1 cellular context compared by ENCODE assay signal in the genomic region with DNA sequence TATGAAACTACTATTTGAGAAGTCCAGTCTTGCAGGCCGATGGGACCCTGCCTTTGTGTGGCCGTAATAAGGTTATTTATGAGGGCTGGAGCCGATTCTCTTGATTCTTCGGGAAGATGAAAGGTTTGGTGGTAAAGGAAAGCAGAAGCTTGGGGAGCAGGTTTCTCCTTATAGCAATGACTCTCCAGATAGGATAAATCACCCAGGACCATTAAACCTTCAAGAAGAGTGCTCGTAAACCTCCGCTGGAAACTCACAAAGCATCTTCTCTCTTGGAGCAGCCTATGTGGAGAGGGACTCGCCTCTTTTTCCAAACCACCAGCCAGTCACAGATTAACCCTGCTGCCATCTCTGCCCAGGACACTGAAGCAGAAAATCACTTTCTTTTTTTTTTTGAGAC.
TF ChIP-seq lines count a peak whose summit lies in the region.

No MANE protein-coding gene starts in this region.

TF ChIP-seq in GM23338, 12 proteins besides CTCF, POLR2A, EP300 and RAD21 (continued from another document):
- TF ChIP-seq, protein P1, sequence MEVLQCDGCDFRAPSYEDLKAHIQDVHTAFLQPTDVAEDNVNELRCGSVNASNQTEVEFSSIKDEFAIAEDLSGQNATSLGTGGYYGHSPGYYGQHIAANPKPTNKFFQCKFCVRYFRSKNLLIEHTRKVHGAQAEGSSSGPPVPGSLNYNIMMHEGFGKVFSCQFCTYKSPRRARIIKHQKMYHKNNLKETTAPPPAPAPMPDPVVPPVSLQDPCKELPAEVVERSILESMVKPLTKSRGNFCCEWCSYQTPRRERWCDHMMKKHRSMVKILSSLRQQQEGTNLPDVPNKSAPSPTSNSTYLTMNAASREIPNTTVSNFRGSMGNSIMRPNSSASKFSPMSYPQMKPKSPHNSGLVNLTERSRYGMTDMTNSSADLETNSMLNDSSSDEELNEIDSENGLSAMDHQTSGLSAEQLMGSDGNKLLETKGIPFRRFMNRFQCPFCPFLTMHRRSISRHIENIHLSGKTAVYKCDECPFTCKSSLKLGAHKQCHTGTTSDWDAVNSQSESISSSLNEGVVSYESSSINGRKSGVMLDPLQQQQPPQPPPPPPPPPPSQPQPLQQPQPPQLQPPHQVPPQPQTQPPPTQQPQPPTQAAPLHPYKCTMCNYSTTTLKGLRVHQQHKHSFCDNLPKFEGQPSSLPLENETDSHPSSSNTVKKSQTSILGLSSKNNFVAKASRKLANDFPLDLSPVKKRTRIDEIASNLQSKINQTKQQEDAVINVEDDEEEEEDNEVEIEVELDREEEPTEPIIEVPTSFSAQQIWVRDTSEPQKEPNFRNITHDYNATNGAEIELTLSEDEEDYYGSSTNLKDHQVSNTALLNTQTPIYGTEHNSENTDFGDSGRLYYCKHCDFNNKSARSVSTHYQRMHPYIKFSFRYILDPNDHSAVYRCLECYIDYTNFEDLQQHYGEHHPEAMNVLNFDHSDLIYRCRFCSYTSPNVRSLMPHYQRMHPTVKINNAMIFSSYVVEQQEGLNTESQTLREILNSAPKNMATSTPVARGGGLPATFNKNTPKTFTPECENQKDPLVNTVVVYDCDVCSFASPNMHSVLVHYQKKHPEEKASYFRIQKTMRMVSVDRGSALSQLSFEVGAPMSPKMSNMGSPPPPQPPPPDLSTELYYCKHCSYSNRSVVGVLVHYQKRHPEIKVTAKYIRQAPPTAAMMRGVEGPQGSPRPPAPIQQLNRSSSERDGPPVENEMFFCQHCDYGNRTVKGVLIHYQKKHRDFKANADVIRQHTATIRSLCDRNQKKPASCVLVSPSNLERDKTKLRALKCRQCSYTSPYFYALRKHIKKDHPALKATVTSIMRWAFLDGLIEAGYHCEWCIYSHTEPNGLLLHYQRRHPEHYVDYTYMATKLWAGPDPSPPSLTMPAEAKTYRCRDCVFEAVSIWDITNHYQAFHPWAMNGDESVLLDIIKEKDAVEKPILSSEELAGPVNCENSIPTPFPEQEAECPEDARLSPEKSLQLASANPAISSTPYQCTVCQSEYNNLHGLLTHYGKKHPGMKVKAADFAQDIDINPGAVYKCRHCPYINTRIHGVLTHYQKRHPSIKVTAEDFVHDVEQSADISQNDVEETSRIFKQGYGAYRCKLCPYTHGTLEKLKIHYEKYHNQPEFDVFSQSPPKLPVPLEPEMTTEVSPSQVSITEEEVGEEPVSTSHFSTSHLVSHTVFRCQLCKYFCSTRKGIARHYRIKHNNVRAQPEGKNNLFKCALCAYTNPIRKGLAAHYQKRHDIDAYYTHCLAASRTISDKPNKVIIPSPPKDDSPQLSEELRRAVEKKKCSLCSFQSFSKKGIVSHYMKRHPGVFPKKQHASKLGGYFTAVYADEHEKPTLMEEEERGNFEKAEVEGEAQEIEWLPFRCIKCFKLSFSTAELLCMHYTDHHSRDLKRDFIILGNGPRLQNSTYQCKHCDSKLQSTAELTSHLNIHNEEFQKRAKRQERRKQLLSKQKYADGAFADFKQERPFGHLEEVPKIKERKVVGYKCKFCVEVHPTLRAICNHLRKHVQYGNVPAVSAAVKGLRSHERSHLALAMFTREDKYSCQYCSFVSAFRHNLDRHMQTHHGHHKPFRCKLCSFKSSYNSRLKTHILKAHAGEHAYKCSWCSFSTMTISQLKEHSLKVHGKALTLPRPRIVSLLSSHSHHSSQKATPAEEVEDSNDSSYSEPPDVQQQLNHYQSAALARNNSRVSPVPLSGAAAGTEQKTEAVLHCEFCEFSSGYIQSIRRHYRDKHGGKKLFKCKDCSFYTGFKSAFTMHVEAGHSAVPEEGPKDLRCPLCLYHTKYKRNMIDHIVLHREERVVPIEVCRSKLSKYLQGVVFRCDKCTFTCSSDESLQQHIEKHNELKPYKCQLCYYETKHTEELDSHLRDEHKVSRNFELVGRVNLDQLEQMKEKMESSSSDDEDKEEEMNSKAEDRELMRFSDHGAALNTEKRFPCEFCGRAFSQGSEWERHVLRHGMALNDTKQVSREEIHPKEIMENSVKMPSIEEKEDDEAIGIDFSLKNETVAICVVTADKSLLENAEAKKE (CRISPR knock-in tag; IDR thresholded peaks at IDR 0.05): no peak
- TF ChIP-seq CREB1 (CRISPR knock-in tag; IDR thresholded peaks at IDR 0.05; ENCODE audit: low read depth): no peak
- no peak for TF ChIP-seq ETS1 (IDR thresholded peaks at IDR 0.05)
- no peak for TF ChIP-seq ZNF331 (CRISPR knock-in tag; IDR thresholded peaks at IDR 0.05; ENCODE audit: low read depth)
TF ChIP-seq in GM23338: peak in this region for 0.
